ENCODE assay signal across 1 cellular context in the genomic region with DNA sequence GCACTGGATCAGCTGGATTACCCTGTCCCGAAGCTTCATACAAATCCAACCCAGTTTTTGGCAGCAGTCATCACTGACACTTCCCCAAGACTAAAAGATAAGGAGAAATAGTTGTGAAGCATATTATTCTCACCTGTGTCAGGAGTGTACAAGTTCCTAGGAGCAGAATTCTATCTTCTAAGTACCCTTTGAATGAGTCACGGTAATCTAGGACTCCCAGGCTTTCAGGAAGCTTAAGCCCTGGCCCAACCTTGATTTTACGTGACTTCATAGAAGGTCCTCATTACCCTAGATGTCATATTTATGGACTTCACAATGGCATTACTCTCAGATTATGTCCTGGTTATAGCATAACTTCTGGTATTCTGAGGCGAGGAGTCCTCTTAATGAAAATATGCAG.
TF ChIP-seq lines count a peak whose summit lies in the region.

No MANE protein-coding gene starts in this region.

TF ChIP-seq in K562, 482 proteins besides CTCF, POLR2A, EP300 and RAD21 (continued from another document):
- TF ChIP-seq, protein P1, sequence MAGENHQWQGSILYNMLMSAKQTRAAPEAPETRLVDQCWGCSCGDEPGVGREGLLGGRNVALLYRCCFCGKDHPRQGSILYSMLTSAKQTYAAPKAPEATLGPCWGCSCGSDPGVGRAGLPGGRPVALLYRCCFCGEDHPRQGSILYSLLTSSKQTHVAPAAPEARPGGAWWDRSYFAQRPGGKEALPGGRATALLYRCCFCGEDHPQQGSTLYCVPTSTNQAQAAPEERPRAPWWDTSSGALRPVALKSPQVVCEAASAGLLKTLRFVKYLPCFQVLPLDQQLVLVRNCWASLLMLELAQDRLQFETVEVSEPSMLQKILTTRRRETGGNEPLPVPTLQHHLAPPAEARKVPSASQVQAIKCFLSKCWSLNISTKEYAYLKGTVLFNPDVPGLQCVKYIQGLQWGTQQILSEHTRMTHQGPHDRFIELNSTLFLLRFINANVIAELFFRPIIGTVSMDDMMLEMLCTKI (IDR thresholded peaks at IDR 0.05; ENCODE audit: partially characterized antibody) = no peak
- peak; percentile 57 for TF ChIP-seq CBFA2T2 (conservative IDR thresholded peaks at IDR 0.05)
- no peak for TF ChIP-seq HSF4 (CRISPR knock-in tag; IDR thresholded peaks at IDR 0.05; ENCODE audit: borderline replicate concordance)
- no peak for TF ChIP-seq MECOM (CRISPR knock-in tag; IDR thresholded peaks at IDR 0.05)
- TF ChIP-seq, protein P2, sequence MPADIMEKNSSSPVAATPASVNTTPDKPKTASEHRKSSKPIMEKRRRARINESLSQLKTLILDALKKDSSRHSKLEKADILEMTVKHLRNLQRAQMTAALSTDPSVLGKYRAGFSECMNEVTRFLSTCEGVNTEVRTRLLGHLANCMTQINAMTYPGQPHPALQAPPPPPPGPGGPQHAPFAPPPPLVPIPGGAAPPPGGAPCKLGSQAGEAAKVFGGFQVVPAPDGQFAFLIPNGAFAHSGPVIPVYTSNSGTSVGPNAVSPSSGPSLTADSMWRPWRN (IDR thresholded peaks at IDR 0.05; ENCODE audit: low read depth) = no peak
- no peak for TF ChIP-seq RBM15 (IDR thresholded peaks at IDR 0.05; ENCODE audit: insufficient read depth, low read length)
- peak; percentile 55; the same call in 1 of the 2 replicates for TF ChIP-seq DPF2 (IDR thresholded peaks at IDR 0.05)
- no peak for TF ChIP-seq SIRT6 (IDR thresholded peaks at IDR 0.05; ENCODE audit: low read depth, low read length)
- TF ChIP-seq ZNF778 (CRISPR knock-in tag; IDR thresholded peaks at IDR 0.05) = no peak
- TF ChIP-seq CBFB (CRISPR knock-in tag; IDR thresholded peaks at IDR 0.05) = no peak
- TF ChIP-seq NBN (IDR thresholded peaks at IDR 0.05; ENCODE audit: low read depth) = no peak
- no peak for TF ChIP-seq ZNF3 (CRISPR knock-in tag; IDR thresholded peaks at IDR 0.05)
- TF ChIP-seq, protein P3, sequence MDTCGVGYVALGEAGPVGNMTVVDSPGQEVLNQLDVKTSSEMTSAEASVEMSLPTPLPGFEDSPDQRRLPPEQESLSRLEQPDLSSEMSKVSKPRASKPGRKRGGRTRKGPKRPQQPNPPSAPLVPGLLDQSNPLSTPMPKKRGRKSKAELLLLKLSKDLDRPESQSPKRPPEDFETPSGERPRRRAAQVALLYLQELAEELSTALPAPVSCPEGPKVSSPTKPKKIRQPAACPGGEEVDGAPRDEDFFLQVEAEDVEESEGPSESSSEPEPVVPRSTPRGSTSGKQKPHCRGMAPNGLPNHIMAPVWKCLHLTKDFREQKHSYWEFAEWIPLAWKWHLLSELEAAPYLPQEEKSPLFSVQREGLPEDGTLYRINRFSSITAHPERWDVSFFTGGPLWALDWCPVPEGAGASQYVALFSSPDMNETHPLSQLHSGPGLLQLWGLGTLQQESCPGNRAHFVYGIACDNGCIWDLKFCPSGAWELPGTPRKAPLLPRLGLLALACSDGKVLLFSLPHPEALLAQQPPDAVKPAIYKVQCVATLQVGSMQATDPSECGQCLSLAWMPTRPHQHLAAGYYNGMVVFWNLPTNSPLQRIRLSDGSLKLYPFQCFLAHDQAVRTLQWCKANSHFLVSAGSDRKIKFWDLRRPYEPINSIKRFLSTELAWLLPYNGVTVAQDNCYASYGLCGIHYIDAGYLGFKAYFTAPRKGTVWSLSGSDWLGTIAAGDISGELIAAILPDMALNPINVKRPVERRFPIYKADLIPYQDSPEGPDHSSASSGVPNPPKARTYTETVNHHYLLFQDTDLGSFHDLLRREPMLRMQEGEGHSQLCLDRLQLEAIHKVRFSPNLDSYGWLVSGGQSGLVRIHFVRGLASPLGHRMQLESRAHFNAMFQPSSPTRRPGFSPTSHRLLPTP (IDR thresholded peaks at IDR 0.05; ENCODE audit: borderline replicate concordance, extremely low read depth, insufficient read length) = no peak
- no peak for TF ChIP-seq ILF3 (IDR thresholded peaks at IDR 0.05; ENCODE audit: borderline replicate concordance)
- TF ChIP-seq, protein P4, sequence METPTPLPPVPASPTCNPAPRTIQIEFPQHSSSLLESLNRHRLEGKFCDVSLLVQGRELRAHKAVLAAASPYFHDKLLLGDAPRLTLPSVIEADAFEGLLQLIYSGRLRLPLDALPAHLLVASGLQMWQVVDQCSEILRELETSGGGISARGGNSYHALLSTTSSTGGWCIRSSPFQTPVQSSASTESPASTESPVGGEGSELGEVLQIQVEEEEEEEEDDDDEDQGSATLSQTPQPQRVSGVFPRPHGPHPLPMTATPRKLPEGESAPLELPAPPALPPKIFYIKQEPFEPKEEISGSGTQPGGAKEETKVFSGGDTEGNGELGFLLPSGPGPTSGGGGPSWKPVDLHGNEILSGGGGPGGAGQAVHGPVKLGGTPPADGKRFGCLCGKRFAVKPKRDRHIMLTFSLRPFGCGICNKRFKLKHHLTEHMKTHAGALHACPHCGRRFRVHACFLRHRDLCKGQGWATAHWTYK (CRISPR knock-in tag; IDR thresholded peaks at IDR 0.05) = no peak
- no peak for TF ChIP-seq NFXL1 (CRISPR knock-in tag; IDR thresholded peaks at IDR 0.05)
- no peak for TF ChIP-seq PPARD (CRISPR knock-in tag; IDR thresholded peaks at IDR 0.05)
- TF ChIP-seq XRCC3 (IDR thresholded peaks at IDR 0.05) = no peak
- TF ChIP-seq POLR2AphosphoS5 (IDR thresholded peaks at IDR 0.05; ENCODE audit: control insufficient read depth, insufficient read depth, low read depth, low read length) = 0 out of 2 replicates have a peak, but pooled peaks have one; percentile 36
- TF ChIP-seq SMARCA4 (IDR thresholded peaks at IDR 0.05) = 0 out of 2 replicates have a peak, but pooled peaks have one; percentile 51
- TF ChIP-seq ZNF133 (CRISPR knock-in tag; IDR thresholded peaks at IDR 0.05) = no peak
- no peak for TF ChIP-seq PHB2 (IDR thresholded peaks at IDR 0.05; ENCODE audit: low read depth)
- TF ChIP-seq ZBTB1 (CRISPR knock-in tag; IDR thresholded peaks at IDR 0.05; ENCODE audit: borderline replicate concordance, low read depth) = no peak
- TF ChIP-seq MBD2 (IDR thresholded peaks at IDR 0.05; ENCODE audit: borderline replicate concordance, low read depth) = no peak
- TF ChIP-seq RAD51 (IDR thresholded peaks at IDR 0.05; ENCODE audit: borderline replicate concordance, low read depth) = no peak
- peak; percentile 66 for TF ChIP-seq ARID1B (IDR thresholded peaks at IDR 0.05)
- peak; percentile 67 for TF ChIP-seq JUND (IDR thresholded peaks at IDR 0.05; ENCODE audit: borderline replicate concordance, low read depth, low read length)
- TF ChIP-seq JUND (tag; IDR thresholded peaks at IDR 0.05; ENCODE audit: borderline replicate concordance, low read depth, low read length) = no peak
- TF ChIP-seq RCOR1 (IDR thresholded peaks at IDR 0.05; ENCODE audit: borderline replicate concordance in 1 of 2, low read depth in 2 of 2, low read length in 2 of 2) = peak in 1 of 2 experiments; percentile 28; a peak in 1 of 4 replicates
- TF ChIP-seq TCF3 (CRISPR knock-in tag; IDR thresholded peaks at IDR 0.05) = peak; percentile 78
- TF ChIP-seq ZSCAN32 (CRISPR knock-in tag; IDR thresholded peaks at IDR 0.05) = no peak
- TF ChIP-seq ZNF830 (CRISPR knock-in tag; IDR thresholded peaks at IDR 0.05) = no peak
- no peak for TF ChIP-seq SREBF1 (IDR thresholded peaks at IDR 0.05; ENCODE audit: borderline replicate concordance, low read depth, low read length)
- TF ChIP-seq TOE1 (IDR thresholded peaks at IDR 0.05; ENCODE audit: borderline replicate concordance) = no peak
- no peak for TF ChIP-seq TOE1 (CRISPR knock-in tag; IDR thresholded peaks at IDR 0.05; ENCODE audit: borderline replicate concordance, low read depth)
- no peak for TF ChIP-seq ZNF217 (CRISPR knock-in tag; IDR thresholded peaks at IDR 0.05)
